ENCODE assay signal across 10 cellular contexts in the genomic region with DNA sequence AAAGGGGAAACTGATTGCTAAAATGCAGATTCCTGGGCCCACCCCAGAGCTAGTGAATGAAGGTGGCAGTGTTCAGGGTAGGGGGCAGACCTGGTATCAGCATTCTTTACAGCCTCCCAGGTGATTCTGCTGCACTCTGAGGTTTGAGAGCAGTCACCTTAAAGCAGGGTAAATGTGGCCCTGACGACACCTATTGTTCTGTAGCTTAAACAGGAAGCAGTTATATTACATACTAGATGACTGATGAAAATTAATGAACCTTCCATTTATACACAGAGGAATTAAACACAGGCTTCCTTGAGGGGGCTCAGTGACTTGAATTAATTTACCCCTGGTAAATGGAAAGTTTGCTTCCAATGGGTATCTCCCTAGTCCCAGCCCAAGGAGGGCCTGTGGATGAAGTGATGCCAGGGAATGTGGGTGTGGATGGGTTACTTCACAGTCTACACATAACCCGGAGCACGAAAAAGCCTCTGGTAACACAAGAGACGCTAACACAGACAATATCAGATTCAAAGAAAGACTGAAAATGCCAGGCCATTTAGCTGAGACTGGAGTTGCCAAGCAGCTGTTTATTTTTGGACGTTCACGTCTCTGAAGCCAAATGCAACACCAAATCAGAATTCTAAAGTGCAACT. TPM values are rescaled to one million over a fixed set of nuclear protein-coding genes. Genes with fewer than 3 reads are reported as not detected.
A peak's percentile ranks its signal among the peaks of the same experiment; 100 is the strongest.
DNase-seq lines count a peak whose midpoint lies in the region; ATAC-seq and TF ChIP-seq lines count a peak whose summit lies in the region.
"Had no signal": no experiment of that assay in that cellular context is flagged by ENCODE, and none has a peak within 500 bp of the region (broad histone marks: within the 10 kb centered on the region; RNA-seq: fewer than 3 reads in every experiment).

No MANE protein-coding gene starts in this region.

- H3K36me3 ChIP-seq in OCI-LY3 (replicated peaks; ENCODE audit: low read depth, low read length) (no peaks in the 10 kb centered on the region), esophagus muscularis mucosa (no peaks in the 10 kb centered on the region), parathyroid adenoma (ENCODE audit: control insufficient read depth, insufficient read depth, low read length) (no peaks in the 10 kb centered on the region)

- peaks cover 10% of the 10 kb centered on the region for H3K4me1 ChIP-seq in OCI-LY3 (ENCODE audit: low read length)
- H3K4me1 ChIP-seq in esophagus muscularis mucosa = peaks cover 42 to 79% (median 66%) of the 10 kb centered on the region in 4 donors
- peaks cover 56% of the 10 kb centered on the region for H3K4me1 ChIP-seq in parathyroid adenoma

- H3K79me2 ChIP-seq in OCI-LY3 (ENCODE audit: low read length) (no peaks in the 10 kb centered on the region), parathyroid adenoma (peaks cover 85% of the 10 kb centered on the region)

- peaks cover 18% of the 10 kb centered on the region for H3K27me3 ChIP-seq in OCI-LY3 (ENCODE audit: low read depth, low read length)
- H3K27me3 ChIP-seq in esophagus muscularis mucosa = no peaks in the 10 kb centered on the region
- H3K27me3 ChIP-seq in parathyroid adenoma (ENCODE audit: control insufficient read depth, insufficient read depth, low read length) = no peaks in the 10 kb centered on the region

- TF ChIP-seq EP300 in esophagus muscularis mucosa (IDR thresholded peaks at IDR 0.05) = no peak

- H3K4me2 ChIP-seq in OCI-LY3 (ENCODE audit: low read length) = no peak overlapping the region
- peak overlapping the region; percentile 14 for H3K4me2 ChIP-seq in parathyroid adenoma (ENCODE audit: low read length)

- H3K9me3 ChIP-seq in OCI-LY3 (ENCODE audit: insufficient read depth, low read length) (no peaks in the 10 kb centered on the region), esophagus muscularis mucosa (no peaks in the 10 kb centered on the region), parathyroid adenoma (ENCODE audit: control insufficient read depth, low read length) (no peaks in the 10 kb centered on the region)

- 19% methylated on average over 6 of the region's 6 CpGs for WGBS in esophagus muscularis mucosa

- H3K27ac ChIP-seq in OCI-LY3 (ENCODE audit: low read length) (no peak overlapping the region), esophagus muscularis mucosa (replicated peaks in 1 of 4) (peak overlapping the region; percentile 51 to 75 (median 64)), parathyroid adenoma (peak overlapping the region; percentile 48)
- H3K27ac ChIP-seq: HL-60 had no signal

- TF ChIP-seq CTCF in AG10803 (conservative IDR thresholded peaks at IDR 0.05; ENCODE audit: low read length) = no peak
- peak; percentile 8; the same call in 1 of the 2 replicates for TF ChIP-seq CTCF in OCI-LY3 (IDR thresholded peaks at IDR 0.05; ENCODE audit: low read depth, low read length)
- TF ChIP-seq CTCF in esophagus muscularis mucosa (IDR thresholded peaks at IDR 0.05) = no peak
- no peak for TF ChIP-seq CTCF in parathyroid adenoma (IDR thresholded peaks at IDR 0.05)

- H3K9ac ChIP-seq in OCI-LY3 (ENCODE audit: low read length) (no peak overlapping the region), parathyroid adenoma (no peak overlapping the region)

- H3K4me3 ChIP-seq in AG10803 (ENCODE audit: low read length) (no peak overlapping the region), OCI-LY3 (ENCODE audit: low read length) (no peak overlapping the region), esophagus muscularis mucosa (peak overlapping the region in 1 of 4 donors; percentile 3), parathyroid adenoma (ENCODE audit: low read depth, low read length) (no peak overlapping the region)

- DNase-seq in AG10803 (ENCODE audit: low read depth) (peak; percentile 55), esophagus muscularis mucosa (ENCODE audit: extremely low spot score) (no peak)
- no peak for DNase-seq in stimulated activated CD4-positive, alpha-beta T cell treated with anti-CD3 and anti-CD28 coated beads, Interleukin-4, amount 100 ng/mL, for 24 hours
- DNase-seq in activated effector memory CD4-positive, alpha-beta T cell treated with Interleukin-2 at 50 U/mL for 16 hours = no peak
- DNase-seq: stimulated activated CD4-positive, alpha-beta T cell treated with anti-CD3 and anti-CD28 coated beads, Interleukin-2, amount 100 ng/mL, for 24 hours had no signal

- intact Hi-C loops in esophagus muscularis mucosa (cut with DNase I) = no loop called here

- TF ChIP-seq POLR2A in esophagus muscularis mucosa (IDR thresholded peaks at IDR 0.05; ENCODE audit: low read depth) = no peak

- H2AFZ ChIP-seq in OCI-LY3 (ENCODE audit: low read depth, low read length) (no peak overlapping the region), parathyroid adenoma (peak overlapping the region; percentile 2)

- no peaks in the 10 kb centered on the region for H4K20me1 ChIP-seq in OCI-LY3 (ENCODE audit: insufficient read depth, low read length)

- ATAC-seq in HG02642 (IDR thresholded peaks at IDR 0.05; ENCODE audit: poor library complexity, unreplicated experiment) = no peak
- ATAC-seq in HG03565 (IDR thresholded peaks at IDR 0.05; ENCODE audit: unreplicated experiment) = no peak

RNA-seq across cellular contexts. Expression of a gene that starts 25.2 kb away (rescaled TPM):
- total RNA-seq in esophagus muscularis mucosa = 10 to 100 TPM in 2 of 4 donors, 1 to 10 TPM in 2; 7.1 to 19.8 (median 10.7) TPM
